14 cellular contexts compared by ENCODE assay signal in the genomic region with DNA sequence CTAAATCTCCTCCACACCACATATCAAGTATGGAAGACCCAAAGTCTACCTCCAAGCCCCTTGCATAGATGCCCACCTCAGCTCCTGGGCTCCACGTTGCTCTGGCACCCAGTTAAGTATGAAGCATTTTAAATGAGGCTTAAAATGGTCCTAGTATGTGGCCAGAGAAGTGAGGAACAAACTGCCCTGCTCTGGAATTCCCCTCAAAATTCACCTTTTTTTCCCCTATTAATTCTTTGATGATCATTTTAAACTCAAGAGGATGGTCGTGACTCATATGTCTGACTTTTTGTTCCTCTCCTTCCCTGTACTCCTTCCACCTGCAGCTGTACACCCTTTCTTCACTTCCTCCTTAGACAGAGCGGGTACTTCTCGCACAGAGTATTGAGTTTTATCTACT.
DNase-seq lines count a peak whose midpoint lies in the region; ATAC-seq lines count a peak whose summit lies in the region.
"Had no signal": no experiment of that assay in that cellular context is flagged by ENCODE, and none has a peak within 500 bp of the region (broad histone marks: within the 10 kb centered on the region; RNA-seq: fewer than 3 reads in every experiment).

No MANE protein-coding gene starts in this region.

- peaks cover 30% of the 10 kb centered on the region for H3K4me1 Mint-ChIP-seq in memory B cell
- H3K4me1 Mint-ChIP-seq: neural progenitor cell had no signal

- H3K4me3 Mint-ChIP-seq in memory B cell = no peak overlapping the region
- H3K4me3 Mint-ChIP-seq: neural progenitor cell had no signal

- no peaks in the 10 kb centered on the region for H3K36me3 Mint-ChIP-seq in memory B cell
- H3K36me3 Mint-ChIP-seq: neural progenitor cell had no signal

- H3K9me3 Mint-ChIP-seq in memory B cell = peaks cover 4% of the 10 kb centered on the region
- H3K9me3 Mint-ChIP-seq: neural progenitor cell had no signal

- peak overlapping the region; percentile 78 for H3K27ac Mint-ChIP-seq in memory B cell
- H3K27ac Mint-ChIP-seq: neural progenitor cell had no signal

- DNase-seq in memory B cell (ENCODE audit: low spot score in 2 of 2) = peak in 1 of 2 donors; percentile 9
- no peak for DNase-seq in middle frontal gyrus (ENCODE audit: extremely low spot score, low spot score)
- no peak for DNase-seq in AG20443 (ENCODE audit: low spot score)
- no peak for DNase-seq in COR-L47 (lab: John Stamatoyannopoulos, UW)
- DNase-seq in iPS-NIHi11 (ENCODE audit: low spot score) = no peak
- DNase-seq: activated T-cell treated with anti-CD3 and anti-CD28 coated beads, Interleukin-2, amount 50 U/mL, for 1 hour; Karpas-422; NCI-H2227 treated with DMSO at 0.1 percent for 48 hours; stimulated activated CD4-positive, alpha-beta T cell treated with anti-CD3 and anti-CD28 coated beads, Interleukin-12 subunit alpha, Interleukin-12 subunit beta, amount 100 ng/mL, for 4 hours had no signal

- ATAC-seq in GM18870 (IDR thresholded peaks at IDR 0.05; ENCODE audit: unreplicated experiment) = peak; percentile 89
- ATAC-seq in GM21529 (IDR thresholded peaks at IDR 0.05; ENCODE audit: unreplicated experiment) = peak; percentile 87
- ATAC-seq in HG03095 (IDR thresholded peaks at IDR 0.05; ENCODE audit: unreplicated experiment) = peak; percentile 79
- peak; percentile 94 for ATAC-seq in memory B cell (ENCODE audit: low read depth)
- ATAC-seq: Right ventricle myocardium inferior had no signal

- H3K27me3 Mint-ChIP-seq in memory B cell = no peaks in the 10 kb centered on the region
